26 cellular contexts compared by ENCODE assay signal in the genomic region with DNA sequence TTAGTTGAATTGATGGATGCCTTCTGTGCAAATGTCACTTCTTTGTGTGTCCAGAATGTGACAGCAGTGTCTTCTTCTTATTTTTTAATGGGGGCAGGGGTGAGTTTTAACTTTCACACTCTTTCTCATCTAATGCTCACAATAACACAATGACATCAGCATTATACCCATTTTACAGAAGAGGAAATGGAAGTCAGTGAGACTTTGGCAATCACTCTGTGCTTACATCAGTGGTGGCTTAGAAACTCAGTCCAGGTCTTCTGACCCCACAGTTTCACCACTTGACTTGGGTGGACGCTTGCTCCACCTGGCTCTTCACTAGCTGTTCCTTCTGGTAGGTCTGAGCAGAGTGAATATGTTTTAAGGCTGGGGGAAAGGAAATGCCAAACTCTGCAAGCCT.
"Had no signal": no experiment of that assay in that cellular context is flagged by ENCODE, and none has a peak within 500 bp of the region (broad histone marks: within the 10 kb centered on the region; RNA-seq: fewer than 3 reads in every experiment).

No MANE protein-coding gene starts in this region.

- ATAC-seq: activated CD4-positive, alpha-beta T cell treated with anti-CD3 and anti-CD28 coated beads for 36 hours; activated T-helper 17 cell treated with anti-CD3 and anti-CD28 coated beads, Interleukin-2, amount 50 U/mL, for 72 hours; body of pancreas; gastrocnemius medialis; left cardiac atrium; left ventricle myocardium superior; mucosa of descending colon; sciatic nerve; upper lobe of right lung had no signal

- DNase-seq: activated CD4-positive, alpha-beta T cell treated with anti-CD3 and anti-CD28 coated beads for 36 hours; activated CD4-positive, alpha-beta T cell treated with anti-CD3 and anti-CD28 coated beads, Interleukin-2, amount 50 U/mL, for 4 hours; activated CD4-positive, CD25-positive, alpha-beta regulatory T cell; activated gamma-delta T cell treated with Interleukin-2 at 50 U/mL for 16 hours; activated naive CD8-positive, alpha-beta T cell treated with anti-CD3 and anti-CD28 coated beads for 36 hours; activated T-cell treated with anti-CD3 and anti-CD28 coated beads, Interleukin-2, amount 50 U/mL, for 24 hours; adrenal gland; aorta; body of pancreas; cerebellar nuclear complex; colonic mucosa; effector CD8-positive, alpha-beta T cell; gastrocnemius medialis; left cardiac atrium; left ventricle myocardium superior; mucosa of descending colon; ovary; SK-N-SH; stimulated activated CD4-positive, alpha-beta T cell treated with anti-CD3 and anti-CD28 coated beads, Interleukin-12 subunit alpha, Interleukin-12 subunit beta, amount 100 ng/mL, for 4 hours; stimulated activated CD4-positive, alpha-beta T cell treated with anti-CD3 and anti-CD28 coated beads, Interleukin-4, amount 100 ng/mL, for 1 hour; SW 1271; tibial artery; upper lobe of right lung had no signal

- H3K27ac Mint-ChIP-seq: activated CD4-positive, alpha-beta T cell treated with anti-CD3 and anti-CD28 coated beads for 36 hours; activated naive CD8-positive, alpha-beta T cell treated with anti-CD3 and anti-CD28 coated beads for 36 hours; activated T-cell treated with anti-CD3 and anti-CD28 coated beads, Interleukin-2, amount 50 U/mL, for 24 hours; progenitor cell of endocrine pancreas had no signal

- H3K4me3 Mint-ChIP-seq: activated CD4-positive, alpha-beta T cell treated with anti-CD3 and anti-CD28 coated beads for 36 hours; activated naive CD8-positive, alpha-beta T cell treated with anti-CD3 and anti-CD28 coated beads for 36 hours; activated T-cell treated with anti-CD3 and anti-CD28 coated beads, Interleukin-2, amount 50 U/mL, for 24 hours; activated T-helper 17 cell treated with anti-CD3 and anti-CD28 coated beads, Interleukin-2, amount 50 U/mL, for 72 hours had no signal

- H3K27me3 Mint-ChIP-seq: activated CD4-positive, alpha-beta T cell treated with anti-CD3 and anti-CD28 coated beads for 36 hours; activated naive CD8-positive, alpha-beta T cell treated with anti-CD3 and anti-CD28 coated beads for 36 hours; activated T-cell treated with anti-CD3 and anti-CD28 coated beads, Interleukin-2, amount 50 U/mL, for 24 hours; activated T-helper 17 cell treated with anti-CD3 and anti-CD28 coated beads, Interleukin-2, amount 50 U/mL, for 72 hours; progenitor cell of endocrine pancreas had no signal
